In the genomic region with DNA sequence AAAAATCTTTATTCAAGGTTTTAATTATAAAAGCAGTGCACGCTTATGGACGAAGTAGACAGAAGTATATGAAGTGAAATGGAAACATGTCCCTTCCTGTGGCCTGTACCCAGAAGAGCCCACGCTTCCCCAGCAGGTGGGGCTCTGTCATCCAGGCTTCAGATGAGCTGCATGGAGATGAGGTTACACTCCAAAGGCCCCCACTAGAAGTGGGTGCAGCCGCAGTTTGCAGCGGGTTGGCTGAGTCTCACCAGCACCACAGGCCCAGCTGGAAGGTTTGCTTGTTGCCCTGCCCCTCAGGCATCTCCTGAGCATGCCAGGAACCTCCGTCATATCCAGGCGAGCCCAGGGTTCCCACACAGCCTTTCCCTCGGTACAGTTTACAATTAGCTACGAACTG, we compare ENCODE assay signal across 3 cellular contexts.
TF ChIP-seq lines count a peak whose summit lies in the region.

No MANE protein-coding gene starts in this region.

TF ChIP-seq in HCT116, 20 proteins besides CTCF, POLR2A, EP300 and RAD21:
- TF ChIP-seq EGR1 (IDR thresholded peaks at IDR 0.05; ENCODE audit: low read depth) (no peak), ZFX (IDR thresholded peaks at IDR 0.05) (no peak)
- TF ChIP-seq, protein P1, sequence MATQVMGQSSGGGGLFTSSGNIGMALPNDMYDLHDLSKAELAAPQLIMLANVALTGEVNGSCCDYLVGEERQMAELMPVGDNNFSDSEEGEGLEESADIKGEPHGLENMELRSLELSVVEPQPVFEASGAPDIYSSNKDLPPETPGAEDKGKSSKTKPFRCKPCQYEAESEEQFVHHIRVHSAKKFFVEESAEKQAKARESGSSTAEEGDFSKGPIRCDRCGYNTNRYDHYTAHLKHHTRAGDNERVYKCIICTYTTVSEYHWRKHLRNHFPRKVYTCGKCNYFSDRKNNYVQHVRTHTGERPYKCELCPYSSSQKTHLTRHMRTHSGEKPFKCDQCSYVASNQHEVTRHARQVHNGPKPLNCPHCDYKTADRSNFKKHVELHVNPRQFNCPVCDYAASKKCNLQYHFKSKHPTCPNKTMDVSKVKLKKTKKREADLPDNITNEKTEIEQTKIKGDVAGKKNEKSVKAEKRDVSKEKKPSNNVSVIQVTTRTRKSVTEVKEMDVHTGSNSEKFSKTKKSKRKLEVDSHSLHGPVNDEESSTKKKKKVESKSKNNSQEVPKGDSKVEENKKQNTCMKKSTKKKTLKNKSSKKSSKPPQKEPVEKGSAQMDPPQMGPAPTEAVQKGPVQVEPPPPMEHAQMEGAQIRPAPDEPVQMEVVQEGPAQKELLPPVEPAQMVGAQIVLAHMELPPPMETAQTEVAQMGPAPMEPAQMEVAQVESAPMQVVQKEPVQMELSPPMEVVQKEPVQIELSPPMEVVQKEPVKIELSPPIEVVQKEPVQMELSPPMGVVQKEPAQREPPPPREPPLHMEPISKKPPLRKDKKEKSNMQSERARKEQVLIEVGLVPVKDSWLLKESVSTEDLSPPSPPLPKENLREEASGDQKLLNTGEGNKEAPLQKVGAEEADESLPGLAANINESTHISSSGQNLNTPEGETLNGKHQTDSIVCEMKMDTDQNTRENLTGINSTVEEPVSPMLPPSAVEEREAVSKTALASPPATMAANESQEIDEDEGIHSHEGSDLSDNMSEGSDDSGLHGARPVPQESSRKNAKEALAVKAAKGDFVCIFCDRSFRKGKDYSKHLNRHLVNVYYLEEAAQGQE (IDR thresholded peaks at IDR 0.05; ENCODE audit: low read depth) = no peak

TF ChIP-seq in SK-N-SH treated with all-trans-retinoic acid at 6 μM for 48 hours, 23 proteins besides CTCF, POLR2A, EP300 and RAD21:
- TF ChIP-seq GLIS3 (CRISPR knock-in tag; IDR thresholded peaks at IDR 0.05) = no peak
- TF ChIP-seq, protein P2, sequence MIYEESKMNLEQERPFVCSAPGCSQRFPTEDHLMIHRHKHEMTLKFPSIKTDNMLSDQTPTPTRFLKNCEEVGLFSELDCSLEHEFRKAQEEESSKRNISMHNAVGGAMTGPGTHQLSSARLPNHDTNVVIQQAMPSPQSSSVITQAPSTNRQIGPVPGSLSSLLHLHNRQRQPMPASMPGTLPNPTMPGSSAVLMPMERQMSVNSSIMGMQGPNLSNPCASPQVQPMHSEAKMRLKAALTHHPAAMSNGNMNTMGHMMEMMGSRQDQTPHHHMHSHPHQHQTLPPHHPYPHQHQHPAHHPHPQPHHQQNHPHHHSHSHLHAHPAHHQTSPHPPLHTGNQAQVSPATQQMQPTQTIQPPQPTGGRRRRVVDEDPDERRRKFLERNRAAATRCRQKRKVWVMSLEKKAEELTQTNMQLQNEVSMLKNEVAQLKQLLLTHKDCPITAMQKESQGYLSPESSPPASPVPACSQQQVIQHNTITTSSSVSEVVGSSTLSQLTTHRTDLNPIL (CRISPR knock-in tag; IDR thresholded peaks at IDR 0.05; ENCODE audit: low read depth) = no peak
- TF ChIP-seq BACH2 (CRISPR knock-in tag; IDR thresholded peaks at IDR 0.05; ENCODE audit: borderline replicate concordance) = no peak

TF ChIP-seq in HepG2, 621 proteins besides CTCF, POLR2A, EP300 and RAD21:
- peak; percentile 59 for TF ChIP-seq STAG1 (CRISPR knock-in tag; IDR thresholded peaks at IDR 0.05)
- TF ChIP-seq KDM2A (CRISPR knock-in tag; IDR thresholded peaks at IDR 0.05; ENCODE audit: borderline replicate concordance, low read depth) = 0 out of 2 replicates have a peak, but pooled peaks have one; percentile 30
- no peak for TF ChIP-seq MATR3 (CRISPR knock-in tag; IDR thresholded peaks at IDR 0.05)
- peak; percentile 57 for TF ChIP-seq SMC3 (IDR thresholded peaks at IDR 0.05; ENCODE audit: low read length)
- TF ChIP-seq, protein P3, sequence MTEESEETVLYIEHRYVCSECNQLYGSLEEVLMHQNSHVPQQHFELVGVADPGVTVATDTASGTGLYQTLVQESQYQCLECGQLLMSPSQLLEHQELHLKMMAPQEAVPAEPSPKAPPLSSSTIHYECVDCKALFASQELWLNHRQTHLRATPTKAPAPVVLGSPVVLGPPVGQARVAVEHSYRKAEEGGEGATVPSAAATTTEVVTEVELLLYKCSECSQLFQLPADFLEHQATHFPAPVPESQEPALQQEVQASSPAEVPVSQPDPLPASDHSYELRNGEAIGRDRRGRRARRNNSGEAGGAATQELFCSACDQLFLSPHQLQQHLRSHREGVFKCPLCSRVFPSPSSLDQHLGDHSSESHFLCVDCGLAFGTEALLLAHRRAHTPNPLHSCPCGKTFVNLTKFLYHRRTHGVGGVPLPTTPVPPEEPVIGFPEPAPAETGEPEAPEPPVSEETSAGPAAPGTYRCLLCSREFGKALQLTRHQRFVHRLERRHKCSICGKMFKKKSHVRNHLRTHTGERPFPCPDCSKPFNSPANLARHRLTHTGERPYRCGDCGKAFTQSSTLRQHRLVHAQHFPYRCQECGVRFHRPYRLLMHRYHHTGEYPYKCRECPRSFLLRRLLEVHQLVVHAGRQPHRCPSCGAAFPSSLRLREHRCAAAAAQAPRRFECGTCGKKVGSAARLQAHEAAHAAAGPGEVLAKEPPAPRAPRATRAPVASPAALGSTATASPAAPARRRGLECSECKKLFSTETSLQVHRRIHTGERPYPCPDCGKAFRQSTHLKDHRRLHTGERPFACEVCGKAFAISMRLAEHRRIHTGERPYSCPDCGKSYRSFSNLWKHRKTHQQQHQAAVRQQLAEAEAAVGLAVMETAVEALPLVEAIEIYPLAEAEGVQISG (CRISPR knock-in tag; IDR thresholded peaks at IDR 0.05) = 0 out of 2 replicates have a peak, but pooled peaks have one; percentile 27
